In the genomic region with DNA sequence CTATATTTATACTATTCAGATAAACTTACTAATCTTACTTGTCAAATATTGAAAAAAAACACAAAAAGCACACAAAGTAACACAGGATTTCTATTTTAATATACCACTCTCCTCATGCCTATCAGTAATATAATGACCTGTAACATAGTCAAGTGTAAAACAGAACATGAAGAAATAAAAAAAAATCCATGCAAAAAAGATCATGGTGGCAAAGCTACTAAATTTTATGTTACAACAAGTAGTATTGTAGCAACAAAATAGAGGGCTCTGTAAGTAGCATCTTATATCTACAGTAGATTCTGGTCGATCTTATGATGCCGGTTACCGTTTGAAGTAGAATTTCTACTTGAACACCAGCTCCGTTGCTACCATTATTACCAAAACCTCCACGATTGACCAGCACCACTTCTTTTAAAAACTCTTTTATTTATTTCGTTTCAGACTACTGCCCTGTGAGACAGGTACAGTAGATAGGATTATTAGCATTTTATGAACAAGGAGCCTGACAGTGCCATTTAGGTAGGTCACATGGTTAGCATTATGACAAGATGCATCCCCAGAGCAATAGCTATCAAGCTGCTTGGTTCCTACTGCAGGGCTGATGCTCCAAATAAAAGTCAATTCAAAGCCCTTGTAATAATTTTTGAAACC, we compare ENCODE assay signal across 14 cellular contexts. TPM values are rescaled to one million over a fixed set of nuclear protein-coding genes. Genes with fewer than 3 reads are reported as not detected.
A peak's percentile ranks its signal among the peaks of the same experiment; 100 is the strongest.
DNase-seq lines count a peak whose midpoint lies in the region; ATAC-seq, FAIRE-seq and TF ChIP-seq lines count a peak whose summit lies in the region.
"Had no signal": no experiment of that assay in that cellular context is flagged by ENCODE, and none has a peak within 500 bp of the region (broad histone marks: within the 10 kb centered on the region; RNA-seq: fewer than 3 reads in every experiment).

No MANE protein-coding gene starts in this region.

- H3K79me2 ChIP-seq in astrocyte (ENCODE audit: insufficient read depth, low read length), result peaks cover 4% of the 10 kb centered on the region

- H3K27ac Mint-ChIP-seq in HFFc6 (peak overlapping the region; percentile 88), astrocyte (ENCODE audit: unreplicated experiment) (no peak overlapping the region)
- H3K27ac Mint-ChIP-seq: stimulated activated naive CD8-positive, alpha-beta T cell treated with anti-CD3 and anti-CD28 coated beads, Interleukin-15, Interleukin-2, amounts not matched to agents 100 ng/mL and 50 ng/mL, for 24 hours had no signal

- peaks cover 46% of the 10 kb centered on the region for H3K36me3 Mint-ChIP-seq in HFFc6 (ENCODE audit: low read depth)
- no peaks in the 10 kb centered on the region for H3K36me3 Mint-ChIP-seq in astrocyte (ENCODE audit: low read depth, unreplicated experiment)

- no peak overlapping the region for H4K91ac ChIP-seq in mesenchymal stem cell (ENCODE audit: low read length)

- no peak for ATAC-seq in HG02973 (IDR thresholded peaks at IDR 0.05; ENCODE audit: unreplicated experiment)

- FAIRE-seq in astrocyte (lab: Jason Lieb, UNC), result no peak

- no peak overlapping the region for H3K18ac ChIP-seq in mesenchymal stem cell (ENCODE audit: low read depth in 1 of 2, low read length in 2 of 2)

- H3K9me3 ChIP-seq in astrocyte (ENCODE audit: insufficient read depth, low read depth, low read length), result no peaks in the 10 kb centered on the region
- H3K9me3 ChIP-seq in mesenchymal stem cell (ENCODE audit: control insufficient read depth, low read length), result no peaks in the 10 kb centered on the region
- no peaks in the 10 kb centered on the region for H3K9me3 ChIP-seq in tibial artery

- DNase-seq in HFFc6 (no peak), astrocyte (ENCODE audit: low read depth) (no peak), mesenchymal stem cell (no peak), tibial artery (no peak), NCI-H226 (no peak), NCI-H1105 treated with DMSO at 0.1 percent for 48 hours (lab: John Stamatoyannopoulos, UW) (no peak)
- DNase-seq: activated CD4-positive, alpha-beta T cell treated with anti-CD3 and anti-CD28 coated beads for 48 hours; activated naive CD4-positive, alpha-beta T cell; dermis blood vessel endothelial cell; KG1; NCI-H2227 treated with DMSO at 0.1 percent for 48 hours; SHP77 treated with DMSO at 0.1 percent for 48 hours had no signal

- H3K27ac ChIP-seq in astrocyte (ENCODE audit: low read depth, low read length) (peak overlapping the region; percentile 69), mesenchymal stem cell (ENCODE audit: low read length, poor library complexity, severe bottlenecking) (no peak overlapping the region), tibial artery (peak overlapping the region; percentile 87 to 89)

- no peak overlapping the region for H4K8ac ChIP-seq in mesenchymal stem cell (ENCODE audit: low read length)

- H3K4me2 ChIP-seq in astrocyte (ENCODE audit: low read length), result peak overlapping the region; percentile 87
- H3K4me2 ChIP-seq in mesenchymal stem cell (ENCODE audit: low read length, poor library complexity, severe bottlenecking), result no peak overlapping the region

- H2AFZ ChIP-seq in astrocyte (ENCODE audit: low read depth, low read length) (no peak overlapping the region), mesenchymal stem cell (ENCODE audit: low read depth, low read length) (no peak overlapping the region)

- H3K9me3 Mint-ChIP-seq in HFFc6 (no peaks in the 10 kb centered on the region), astrocyte (ENCODE audit: unreplicated experiment) (no peaks in the 10 kb centered on the region)
- H3K9me3 Mint-ChIP-seq: stimulated activated naive CD8-positive, alpha-beta T cell treated with anti-CD3 and anti-CD28 coated beads, Interleukin-15, Interleukin-2, amounts not matched to agents 100 ng/mL and 50 ng/mL, for 24 hours had no signal

- intact Hi-C loops in tibial artery (cut with DNase I; ENCODE audit: low total_unique reads), result no loop called here

- 93% methylated on average over 4 of the region's 6 CpGs for WGBS in mesenchymal stem cell

- H2BK15ac ChIP-seq in mesenchymal stem cell (ENCODE audit: low read depth, poor library complexity, severe bottlenecking), result no peak overlapping the region

- H3K9ac ChIP-seq in astrocyte (ENCODE audit: low read length) (peak overlapping the region; percentile 71), mesenchymal stem cell (ENCODE audit: low read length) (peak overlapping the region; percentile 94)

- H3K4me3 ChIP-seq in astrocyte (ENCODE audit: insufficient read depth, low read depth, low read length) (peak overlapping the region; percentile 43), mesenchymal stem cell (ENCODE audit: insufficient read depth in 1 of 2, low read depth in 1 of 2, low read length in 2 of 2) (peak overlapping the region in 1 of 2 experiments; percentile 85), tibial artery (peak overlapping the region; percentile 63)

- no peaks in the 10 kb centered on the region for H3K36me3 ChIP-seq in astrocyte (ENCODE audit: insufficient read depth, low read length)
- H3K36me3 ChIP-seq in mesenchymal stem cell (ENCODE audit: control insufficient read depth in 1 of 2, insufficient read depth in 2 of 2, low read depth in 1 of 2, low read length in 2 of 2), result no peaks in the 10 kb centered on the region
- H3K36me3 ChIP-seq in tibial artery, result no peaks in the 10 kb centered on the region

- no peak overlapping the region for H2AK5ac ChIP-seq in mesenchymal stem cell (ENCODE audit: low read length, severe bottlenecking)

- no peaks in the 10 kb centered on the region for H4K20me1 ChIP-seq in astrocyte (ENCODE audit: insufficient read depth, low read length)

- H3K4me1 Mint-ChIP-seq in HFFc6 (ENCODE audit: low read depth) (peaks cover 51% of the 10 kb centered on the region), astrocyte (ENCODE audit: low read depth, unreplicated experiment) (peaks cover 26% of the 10 kb centered on the region)

- H3K4ac ChIP-seq in mesenchymal stem cell (ENCODE audit: low read depth in 1 of 2, low read length in 2 of 2), result no peak overlapping the region

- peak overlapping the region; percentile 92 for H3K4me3 Mint-ChIP-seq in HFFc6
- H3K4me3 Mint-ChIP-seq in astrocyte (ENCODE audit: unreplicated experiment), result peak overlapping the region; percentile 68
- H3K4me3 Mint-ChIP-seq: stimulated activated naive CD8-positive, alpha-beta T cell treated with anti-CD3 and anti-CD28 coated beads, Interleukin-15, Interleukin-2, amounts not matched to agents 100 ng/mL and 50 ng/mL, for 24 hours had no signal

- H3K27me3 ChIP-seq in astrocyte (ENCODE audit: insufficient read depth, low read length), result no peaks in the 10 kb centered on the region
- H3K27me3 ChIP-seq in mesenchymal stem cell (ENCODE audit: control insufficient read depth in 1 of 2, insufficient read depth in 1 of 2, low read length in 2 of 2), result no peaks in the 10 kb centered on the region
- H3K27me3 ChIP-seq in tibial artery, result no peaks in the 10 kb centered on the region

- H3K27me3 Mint-ChIP-seq in HFFc6 (ENCODE audit: insufficient read depth) (peaks cover 2% of the 10 kb centered on the region; the same call in 1 of the 2 replicates), astrocyte (ENCODE audit: low read depth, unreplicated experiment) (no peaks in the 10 kb centered on the region)

- H3K79me1 ChIP-seq in mesenchymal stem cell (replicated peaks; ENCODE audit: low read length, poor library complexity, severe bottlenecking), result peaks cover 1% of the 10 kb centered on the region

- TF ChIP-seq CTCF in HFFc6 (IDR thresholded peaks at IDR 0.05), result no peak
- no peak for TF ChIP-seq CTCF in astrocyte (IDR thresholded peaks at IDR 0.05; ENCODE audit: insufficient read depth, low read depth, low read length)
- TF ChIP-seq CTCF in tibial artery (IDR thresholded peaks at IDR 0.05), result no peak

- H2BK12ac ChIP-seq in mesenchymal stem cell (ENCODE audit: low read length in 2 of 2), result no peak overlapping the region

- no peak overlapping the region for H2BK120ac ChIP-seq in mesenchymal stem cell (ENCODE audit: low read depth, low read length)

- H3K23ac ChIP-seq in mesenchymal stem cell (ENCODE audit: low read length in 2 of 2), result no peak overlapping the region

- no peak overlapping the region for H3K14ac ChIP-seq in mesenchymal stem cell (ENCODE audit: low read length in 2 of 2)

- H2BK5ac ChIP-seq in mesenchymal stem cell (ENCODE audit: low read depth, low read length, poor library complexity, severe bottlenecking), result no peak overlapping the region

- H3K4me1 ChIP-seq in astrocyte (ENCODE audit: insufficient read depth, low read length) (peaks cover 20% of the 10 kb centered on the region), mesenchymal stem cell (ENCODE audit: control insufficient read depth, insufficient read depth, low read depth, low read length) (peaks cover 5% of the 10 kb centered on the region), tibial artery (peaks cover 0 to 39% (median 10%) of the 10 kb centered on the region in 4 donors)

RNA-seq across cellular contexts. Expression of gene CPED1, which starts 2.1 kb away (rescaled TPM):
- total RNA-seq in HFFc6 (2021; fragmentation: NEBNext Ultra II Directional; extraction: Animal tissue kit (Norgen Biotek cat#: 25700)), result 100 to 1,000 TPM in 2 of 6 experiments, 10 to 100 TPM in 4; 85.0 to 112 (median 95.9) TPM
- total RNA-seq in astrocyte, result 6.0 and 6.1 TPM in 2 replicates
- polyA plus RNA-seq in mesenchymal stem cell (2013, experiment 1 of 2), result 39.3 TPM
- 41.4 TPM for polyA plus RNA-seq in mesenchymal stem cell (2013, experiment 2 of 2)

RNA-seq across cellular contexts. Expression of gene ING3, which starts 40.0 kb away (rescaled TPM):
- 10 to 100 TPM in 5 of 6 experiments, 1 to 10 TPM in 1; 9.8 to 15.0 (median 12.7) TPM for total RNA-seq in HFFc6 (2021; fragmentation: NEBNext Ultra II Directional; extraction: Animal tissue kit (Norgen Biotek cat#: 25700))
- total RNA-seq in astrocyte, result 6.5 and 8.6 TPM in 2 replicates
- 11.6 TPM for polyA plus RNA-seq in mesenchymal stem cell (2013, experiment 1 of 2)
- 12.4 TPM for polyA plus RNA-seq in mesenchymal stem cell (2013, experiment 2 of 2)

Comparison
In these comparisons a context has a peak if more than half of its experiments do, and no peak if none do; other contexts are left out.
1. RNA of gene CPED1, which starts 2.1 kb away (total RNA-seq): 85.0 to 112 TPM in HFFc6; 6.0 to 6.1 TPM in astrocyte; every median in the first group is over 10 times any median in the second.